Comparison of ENCODE assay signal across 13 cellular contexts in the genomic region with DNA sequence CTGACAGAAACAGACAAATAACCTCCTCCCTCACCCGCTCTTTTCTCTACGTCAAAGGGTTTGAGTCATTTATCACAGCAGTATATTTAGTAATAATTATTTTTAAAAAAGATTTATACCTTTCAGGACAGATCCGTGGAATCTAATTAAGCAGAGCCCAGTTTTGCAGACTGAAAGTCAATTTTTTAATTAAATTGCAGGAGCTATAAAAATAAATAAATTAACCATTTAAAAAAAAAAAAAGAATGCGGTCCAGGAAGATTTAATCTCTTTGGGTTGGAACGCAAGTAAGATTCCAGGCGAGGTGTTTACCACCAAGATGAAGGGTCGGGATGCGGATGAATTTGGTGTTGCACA. TPM values are rescaled to one million over a fixed set of nuclear protein-coding genes. Genes with fewer than 3 reads are reported as not detected.
DNase-seq lines count a peak whose midpoint lies in the region; ATAC-seq and TF ChIP-seq lines count a peak whose summit lies in the region.
"Had no signal": no experiment of that assay in that cellular context is flagged by ENCODE, and none has a peak within 500 bp of the region (broad histone marks: within the 10 kb centered on the region; RNA-seq: fewer than 3 reads in every experiment).

No MANE protein-coding gene starts in this region.

- H3K36me3 ChIP-seq in esophagus squamous epithelium (no peaks in the 10 kb centered on the region), ovary (no peaks in the 10 kb centered on the region), vagina (no peaks in the 10 kb centered on the region)

- DNase-seq in right cardiac atrium, result no peak
- DNase-seq in left cardiac atrium, result no peak
- no peak for DNase-seq in esophagus squamous epithelium (lab: John Stamatoyannopoulos, UW)
- DNase-seq in ovary, result no peak
- DNase-seq in vagina (ENCODE audit: extremely low spot score in 2 of 2), result no peak
- DNase-seq in activated CD4-positive, alpha-beta T cell treated with anti-CD3 and anti-CD28 coated beads, Interleukin-2, amount 50 U/mL, for 48 hours, result no peak
- no peak for DNase-seq in NCI-H774 (lab: John Stamatoyannopoulos, UW)
- DNase-seq: activated naive CD4-positive, alpha-beta T cell treated with Interleukin-2 at 50 U/mL for 16 hours; Karpas-422; NCI-H1694; SIG-M5 had no signal

- H3K27ac ChIP-seq in right cardiac atrium (ENCODE audit: low read length) (peak overlapping the region; percentile 97), esophagus squamous epithelium (peak overlapping the region; percentile 63 to 94 (median 84)), ovary (peak overlapping the region; percentile 30 to 92), vagina (peak overlapping the region; percentile 88)

- WGBS in right cardiac atrium, result 61% methylated on average over 8 of the region's 8 CpGs
- 68 to 75% methylated on average over 8 of the region's 8 CpGs for WGBS in esophagus squamous epithelium, 2 donors
- 40 to 48% (median 45%) methylated on average over 8 of the region's 8 CpGs for WGBS in ovary, 3 donors

- no peak for ATAC-seq in right cardiac atrium
- no peak for ATAC-seq in left cardiac atrium
- no peak for ATAC-seq in GM19467 (IDR thresholded peaks at IDR 0.05; ENCODE audit: unreplicated experiment)

- TF ChIP-seq EP300 in ovary (IDR thresholded peaks at IDR 0.05), result no peak

- no peak overlapping the region for H3K4me3 ChIP-seq in right cardiac atrium (ENCODE audit: low read length)
- H3K4me3 ChIP-seq in esophagus squamous epithelium, result peak overlapping the region in 2 of 4 donors; percentile 18 to 36
- no peak overlapping the region for H3K4me3 ChIP-seq in ovary
- no peak overlapping the region for H3K4me3 ChIP-seq in vagina
- H3K4me3 ChIP-seq: mucosa of descending colon had no signal

- intact Hi-C loops in right cardiac atrium (cut with DNase I) (no loop called here), left cardiac atrium (cut with DNase I) (no loop called here), esophagus squamous epithelium (cut with DNase I) (no loop called here), ovary (cut with DNase I) (loop anchor here in 2 of 4 donors (2.0 to 5.0 kb wide), 2 partner anchors 30 to 44 kb away; partner anchors contain the start of gene INTS3 (in 1 of the 2)), vagina (cut with DNase I) (no loop called here)

- H3K9me3 ChIP-seq in right cardiac atrium (ENCODE audit: control insufficient read depth, low read length) (no peaks in the 10 kb centered on the region), esophagus squamous epithelium (no peaks in the 10 kb centered on the region), ovary (no peaks in the 10 kb centered on the region), vagina (no peaks in the 10 kb centered on the region)
- H3K9me3 ChIP-seq: mucosa of descending colon had no signal

- H3K27me3 ChIP-seq in right cardiac atrium (ENCODE audit: control insufficient read depth, insufficient read depth) (no peaks in the 10 kb centered on the region), esophagus squamous epithelium (no peaks in the 10 kb centered on the region), ovary (no peaks in the 10 kb centered on the region), vagina (no peaks in the 10 kb centered on the region)

- H3K4me1 ChIP-seq in right cardiac atrium (ENCODE audit: control insufficient read depth, insufficient read depth, low read length), result peaks cover 11% of the 10 kb centered on the region
- peaks cover 8 to 26% (median 26%) of the 10 kb centered on the region in 3 donors for H3K4me1 ChIP-seq in esophagus squamous epithelium
- H3K4me1 ChIP-seq in ovary (ENCODE audit: insufficient read depth), result peaks cover 23% of the 10 kb centered on the region
- peaks cover 24% of the 10 kb centered on the region for H3K4me1 ChIP-seq in vagina

- TF ChIP-seq POLR2A in esophagus squamous epithelium (IDR thresholded peaks at IDR 0.05) (no peak), ovary (IDR thresholded peaks at IDR 0.05) (no peak), vagina (IDR thresholded peaks at IDR 0.05) (no peak)

- TF ChIP-seq CTCF in esophagus squamous epithelium (IDR thresholded peaks at IDR 0.05) (no peak), ovary (IDR thresholded peaks at IDR 0.05) (no peak), vagina (IDR thresholded peaks at IDR 0.05) (no peak)

RNA-seq across cellular contexts. Expression of gene NPR1, which starts 20.1 kb away (rescaled TPM):
- total RNA-seq in right cardiac atrium (10 to 100 TPM; 21.2 to 31.2 (median 25.5) TPM), left cardiac atrium (10 to 100 TPM; 28.5 to 39.0 TPM), esophagus squamous epithelium (10 to 100 TPM in 2 of 4 donors, 1 to 10 TPM in 2; 1.8 to 15.6 (median 6.4) TPM), ovary (10 to 100 TPM; 23.6 to 96.5 (median 50.7) TPM), vagina (45.9 TPM)
- polyA plus RNA-seq in right cardiac atrium (26.0 TPM), ovary (10 to 100 TPM; 20.6 to 31.3 TPM)

RNA-seq across cellular contexts. Expression of gene ILF2, which starts 27.8 kb away (rescaled TPM):
- total RNA-seq in right cardiac atrium (10 to 100 TPM; 66.9 to 85.0 (median 70.2) TPM), left cardiac atrium (10 to 100 TPM; 63.7 to 91.7 TPM), esophagus squamous epithelium (100 to 1,000 TPM in 3 of 4 donors, 10 to 100 TPM in 1; 78.0 to 166 (median 130) TPM), ovary (100 to 1,000 TPM in 6 of 7 donors, 10 to 100 TPM in 1; 92.5 to 133 (median 122) TPM), vagina (85.4 TPM)
- polyA plus RNA-seq in right cardiac atrium (45.6 TPM), ovary (100 to 1,000 TPM in 1 of 2 donors, 10 to 100 TPM in 1; 87.3 to 206 TPM)

RNA-seq across cellular contexts. Expression of gene INTS3, which starts 29.2 kb away (rescaled TPM):
- total RNA-seq in right cardiac atrium (10 to 100 TPM; 30.6 to 41.8 (median 33.7) TPM), left cardiac atrium (10 to 100 TPM; 28.2 to 34.1 TPM), esophagus squamous epithelium (10 to 100 TPM; 24.6 to 27.9 (median 26.2) TPM), ovary (10 to 100 TPM; 49.5 to 74.4 (median 58.6) TPM), vagina (45.9 TPM)
- polyA plus RNA-seq in right cardiac atrium (26.4 TPM), ovary (10 to 100 TPM; 41.6 to 54.5 TPM)

RNA-seq across cellular contexts. Expression of gene SNAPIN, which starts 40.1 kb away (rescaled TPM):
- total RNA-seq in right cardiac atrium, result 10 to 100 TPM; 42.8 to 66.3 (median 53.7) TPM
- 75.4 TPM for polyA plus RNA-seq in right cardiac atrium
- 10 to 100 TPM; 45.3 to 46.0 TPM for total RNA-seq in left cardiac atrium
- total RNA-seq in esophagus squamous epithelium, result 10 to 100 TPM; 39.9 to 61.2 (median 51.1) TPM
- 10 to 100 TPM; 31.6 to 48.9 (median 38.4) TPM for total RNA-seq in ovary
- polyA plus RNA-seq in ovary, result 10 to 100 TPM; 41.3 to 70.2 TPM
- 43.2 TPM for total RNA-seq in vagina
